In the genomic region with DNA sequence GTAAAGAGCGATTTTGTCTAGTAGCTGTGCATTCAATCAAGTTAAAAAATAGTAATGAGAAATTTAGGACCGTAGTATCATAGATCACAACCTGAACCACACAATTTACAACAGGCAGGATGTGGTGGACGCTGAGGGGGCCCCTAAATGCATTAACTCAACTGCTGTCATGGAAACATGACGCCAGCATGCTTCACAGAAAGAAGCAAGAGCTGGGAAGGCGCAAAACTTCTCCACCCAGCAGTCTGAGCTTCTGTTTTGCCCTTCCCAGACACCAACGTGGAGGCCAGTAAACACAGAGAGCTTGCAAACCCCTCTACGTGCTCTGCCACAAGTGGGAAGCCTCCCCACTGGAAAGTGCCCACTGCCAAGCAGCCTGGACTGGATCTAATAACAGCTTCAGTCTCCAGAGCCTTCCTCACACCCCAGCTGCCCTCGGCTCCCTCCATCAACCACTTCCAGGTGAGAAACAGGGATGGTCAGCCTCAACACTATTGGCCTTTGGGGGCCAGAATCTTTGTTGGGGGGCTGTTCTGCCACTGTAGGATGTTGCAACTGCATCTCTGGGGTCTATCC, we compare ENCODE assay signal across 8 cellular contexts.
DNase-seq lines count a peak whose midpoint lies in the region; ATAC-seq and TF ChIP-seq lines count a peak whose summit lies in the region.

No MANE protein-coding gene starts in this region.

- H3K27ac ChIP-seq in right atrium auricular region: peak overlapping the region; percentile 65 to 85
- H3K27ac ChIP-seq in thyroid gland: no peak overlapping the region

- H3K4me1 ChIP-seq in right atrium auricular region: peaks cover 0 to 60% of the 10 kb centered on the region in 2 donors
- peaks cover 4 to 5% of the 10 kb centered on the region in 2 donors for H3K4me1 ChIP-seq in thyroid gland

- H3K9me3 ChIP-seq in right atrium auricular region: no peaks in the 10 kb centered on the region
- H3K9me3 ChIP-seq in thyroid gland: no peaks in the 10 kb centered on the region

- H3K4me3 ChIP-seq in GM12865 (ENCODE audit: low read depth, low read length) (no peak overlapping the region), right atrium auricular region (no peak overlapping the region), thyroid gland (replicated peaks in 1 of 3) (no peak overlapping the region)

- intact Hi-C loops in thyroid gland (cut with DNase I): no loop called here

- H3K27me3 ChIP-seq in right atrium auricular region (no peaks in the 10 kb centered on the region), thyroid gland (no peaks in the 10 kb centered on the region)

- no peak for TF ChIP-seq POLR2A in thyroid gland (IDR thresholded peaks at IDR 0.05)

- 79 to 83% methylated on average over 8 of the region's 8 CpGs for WGBS in thyroid gland, 2 donors

- DNase-seq in GM12865 (ENCODE audit: low read depth) (peak; percentile 57), right atrium auricular region (ENCODE audit: low spot score) (no peak), islet precursor cell (no peak), NCI-H446 (lab: John Stamatoyannopoulos, UW) (no peak), NCI-H1694 (lab: John Stamatoyannopoulos, UW) (no peak), thyroid gland (no peak)
- DNase-seq in activated CD4-positive, alpha-beta T cell treated with anti-CD3 and anti-CD28 coated beads, Interleukin-2, amount 50 U/mL, for 1 hour: peak; percentile 58

- no peaks in the 10 kb centered on the region for H3K36me3 ChIP-seq in right atrium auricular region
- H3K36me3 ChIP-seq in thyroid gland: no peaks in the 10 kb centered on the region

- no peak for TF ChIP-seq CTCF in GM12865 (IDR thresholded peaks at IDR 0.05; ENCODE audit: insufficient read depth, low read depth, low read length, missing control alignments)
- no peak for TF ChIP-seq CTCF in right atrium auricular region (IDR thresholded peaks at IDR 0.05)
- TF ChIP-seq CTCF in thyroid gland (IDR thresholded peaks at IDR 0.05): no peak

- ATAC-seq in HG03135 (IDR thresholded peaks at IDR 0.05; ENCODE audit: unreplicated experiment): peak; percentile 71

Comparison
In these comparisons a context has a peak if more than half of its experiments do, and no peak if none do; other contexts are left out.
1. DNase-seq: peak in GM12865 (single experiment) and activated CD4-positive, alpha-beta T cell treated with anti-CD3 and anti-CD28 coated beads, Interleukin-2, amount 50 U/mL, for 1 hour (single experiment); none in right atrium auricular region (single experiment), islet precursor cell (single experiment), NCI-H446 (0 of 2), NCI-H1694 (single experiment) and thyroid gland (0 of 2).
2. H3K27ac ChIP-seq: peak in right atrium auricular region (2 of 2); none in thyroid gland (0 of 3).